9 cellular contexts compared by ENCODE assay signal in genomic region chr1:228860911-228861829, GRCh38.
DNase-seq lines count a peak whose midpoint lies in the region; ATAC-seq, FAIRE-seq and TF ChIP-seq lines count a peak whose summit lies in the region.
"Had no signal": no experiment of that assay in that cellular context is flagged by ENCODE, and none has a peak within 500 bp of the region (broad histone marks: within the 10 kb centered on the region; RNA-seq: fewer than 3 reads in every experiment).

No MANE protein-coding gene starts in this region.

- H3K9ac ChIP-seq in adipocyte (ENCODE audit: low read length): no peak overlapping the region
- no peak overlapping the region for H3K9ac ChIP-seq in Karpas-422 (ENCODE audit: low read length)

- H3K79me2 ChIP-seq in Karpas-422 (ENCODE audit: low read length): no peaks in the 10 kb centered on the region

- H3K27ac ChIP-seq in muscle layer of duodenum (ENCODE audit: low read length): peak overlapping the region; percentile 54
- no peak overlapping the region for H3K27ac ChIP-seq in Karpas-422 (ENCODE audit: low read length)

- H3K9me3 ChIP-seq in adipocyte (ENCODE audit: control insufficient read depth, low read length) (no peaks in the 10 kb centered on the region), muscle layer of duodenum (ENCODE audit: control insufficient read depth in 1 of 2, low read length in 2 of 2) (no peaks in the 10 kb centered on the region), Karpas-422 (ENCODE audit: low read length) (no peaks in the 10 kb centered on the region)

- no peak overlapping the region for H2AFZ ChIP-seq in Karpas-422 (ENCODE audit: low read length)

- H3K9me2 ChIP-seq in Karpas-422 (replicated peaks; ENCODE audit: insufficient read depth, low read length): no peaks in the 10 kb centered on the region

- H3K36me3 ChIP-seq in adipocyte (ENCODE audit: control insufficient read depth, insufficient read depth, low read length, severe bottlenecking): no peaks in the 10 kb centered on the region
- no peaks in the 10 kb centered on the region for H3K36me3 ChIP-seq in muscle layer of duodenum (ENCODE audit: control insufficient read depth in 1 of 2, insufficient read depth in 2 of 2, low read length in 2 of 2)
- H3K36me3 ChIP-seq in Karpas-422 (ENCODE audit: insufficient read depth, low read length): no peaks in the 10 kb centered on the region

- peak; percentile 20 for DNase-seq in NCI-H510A treated with DMSO at 0.1 percent for 48 hours (lab: John Stamatoyannopoulos, UW)
- no peak for DNase-seq in NCI-H510A (lab: John Stamatoyannopoulos, UW)
- DNase-seq in adipocyte (ENCODE audit: low read depth): peak; percentile 77
- DNase-seq in GM12892 (ENCODE audit: insufficient read length): no peak
- DNase-seq in Karpas-422: no peak
- DNase-seq in frontal cortex (ENCODE audit: low spot score in 2 of 2): no peak

- FAIRE-seq in GM12892 (lab: Jason Lieb, UNC): no peak
- no peak for FAIRE-seq in frontal cortex (lab: Jason Lieb, UNC)
- FAIRE-seq: A204.1 had no signal

- H3K27me3 ChIP-seq in adipocyte (replicated peaks; ENCODE audit: control insufficient read depth, insufficient read depth, low read length) (no peaks in the 10 kb centered on the region), muscle layer of duodenum (ENCODE audit: low read depth, low read length) (no peaks in the 10 kb centered on the region), Karpas-422 (ENCODE audit: low read length) (no peaks in the 10 kb centered on the region)

- H4K20me1 ChIP-seq in Karpas-422 (ENCODE audit: insufficient read depth, low read depth, low read length): no peaks in the 10 kb centered on the region

- H3K4me2 ChIP-seq in Karpas-422 (ENCODE audit: low read depth, low read length, poor library complexity, severe bottlenecking): no peak overlapping the region

- no peak for TF ChIP-seq POLR2A in GM12892 (IDR thresholded peaks at IDR 0.05; ENCODE audit: low read depth, low read length)

- H3K4me3 ChIP-seq in adipocyte (ENCODE audit: low read length): no peak overlapping the region
- H3K4me3 ChIP-seq in muscle layer of duodenum (ENCODE audit: low read depth in 1 of 2, low read length in 2 of 2): no peak overlapping the region
- H3K4me3 ChIP-seq in Karpas-422 (ENCODE audit: low read length): no peak overlapping the region

- peaks cover 16% of the 10 kb centered on the region for H3K4me1 ChIP-seq in adipocyte (ENCODE audit: control insufficient read depth, insufficient read depth, low read length)
- H3K4me1 ChIP-seq in muscle layer of duodenum (ENCODE audit: control insufficient read depth in 1 of 2, insufficient read depth in 2 of 2, low read length in 2 of 2): peaks cover 7 to 14% of the 10 kb centered on the region in 2 donors
- no peaks in the 10 kb centered on the region for H3K4me1 ChIP-seq in Karpas-422 (ENCODE audit: low read length)

- peak; percentile 66 for ATAC-seq in HG03159 (IDR thresholded peaks at IDR 0.05; ENCODE audit: unreplicated experiment)

Comparison
In these comparisons a context has a peak if more than half of its experiments do, and no peak if none do; other contexts are left out.
1. DNase-seq: peak in NCI-H510A treated with DMSO at 0.1 percent for 48 hours (single experiment) and adipocyte (single experiment); none in NCI-H510A (single experiment), GM12892 (single experiment), Karpas-422 (single experiment) and frontal cortex (0 of 2).